Comparison of ENCODE assay signal across 6 cellular contexts in genomic region chr17:4998666-4999428, GRCh38.
DNase-seq lines count a peak whose midpoint lies in the region; ATAC-seq and TF ChIP-seq lines count a peak whose summit lies in the region.

No MANE protein-coding gene starts in this region.

- peaks cover 35% of the 10 kb centered on the region for H3K4me1 ChIP-seq in adipocyte (ENCODE audit: control insufficient read depth, insufficient read depth, low read length)
- peaks cover 27% of the 10 kb centered on the region for H3K4me1 ChIP-seq in mucosa of stomach (ENCODE audit: control insufficient read depth, insufficient read depth, low read length)

- in situ Hi-C loops in GM18951 (cut with MboI; ENCODE audit: low sequenced_read_pairs, unreplicated experiment), result no loop called here

- H3K9ac ChIP-seq in adipocyte (ENCODE audit: low read length) (peak overlapping the region; percentile 95), mucosa of stomach (ENCODE audit: low read length) (peak overlapping the region; percentile 87)

- H3K36me3 ChIP-seq in adipocyte (ENCODE audit: control insufficient read depth, insufficient read depth, low read length, severe bottlenecking), result peaks cover 23% of the 10 kb centered on the region
- H3K36me3 ChIP-seq in mucosa of stomach (ENCODE audit: control insufficient read depth, insufficient read depth, low read length), result peaks cover 10% of the 10 kb centered on the region

- no peaks in the 10 kb centered on the region for H3K27me3 ChIP-seq in adipocyte (replicated peaks; ENCODE audit: control insufficient read depth, insufficient read depth, low read length)
- no peaks in the 10 kb centered on the region for H3K27me3 ChIP-seq in mucosa of stomach (ENCODE audit: control insufficient read depth, insufficient read depth, low read length)

- no peak for ATAC-seq in HG02981 (IDR thresholded peaks at IDR 0.05; ENCODE audit: unreplicated experiment)
- no peak for ATAC-seq in GM19397 (IDR thresholded peaks at IDR 0.05; ENCODE audit: unreplicated experiment)

- H3K4me3 ChIP-seq in adipocyte (ENCODE audit: low read length) (peak overlapping the region; percentile 98), mucosa of stomach (ENCODE audit: low read length) (peak overlapping the region; percentile 90)

- TF ChIP-seq POLR2A in GM18951 (IDR thresholded peaks at IDR 0.05; ENCODE audit: extremely low read depth, insufficient read depth, insufficient read length), result peak; percentile 26

- DNase-seq in adipocyte (ENCODE audit: low read depth) (peak; percentile 43), NCI-H345 treated with DMSO at 0.1 percent for 48 hours (lab: John Stamatoyannopoulos, UW; ENCODE audit: unreplicated experiment) (no peak)

- H3K9me3 ChIP-seq in adipocyte (ENCODE audit: control insufficient read depth, low read length) (no peaks in the 10 kb centered on the region), mucosa of stomach (ENCODE audit: control insufficient read depth, low read length) (no peaks in the 10 kb centered on the region)
